In the genomic region with DNA sequence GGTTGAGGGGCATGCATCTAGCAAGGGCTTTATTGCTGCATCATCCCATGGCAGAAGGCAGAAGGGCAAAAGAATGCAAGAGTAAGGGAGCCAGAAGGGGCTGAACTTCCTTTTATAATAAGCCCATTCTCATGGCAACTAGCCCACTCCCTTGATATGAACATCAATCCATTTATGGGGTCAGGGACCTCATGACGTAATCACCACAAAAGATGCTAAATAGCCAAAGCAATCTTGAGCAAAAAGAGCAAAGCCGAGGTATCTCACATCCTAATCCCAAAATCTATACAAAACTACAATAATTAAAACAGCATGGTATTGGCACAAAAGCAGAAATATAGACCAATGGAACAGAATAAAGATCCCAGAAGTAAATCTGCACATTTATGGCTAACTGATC, we compare ENCODE assay signal across 27 cellular contexts.
"Had no signal": no experiment of that assay in that cellular context is flagged by ENCODE, and none has a peak within 500 bp of the region (broad histone marks: within the 10 kb centered on the region; RNA-seq: fewer than 3 reads in every experiment).

No MANE protein-coding gene starts in this region.

- FAIRE-seq: colon, endometrium, endothelial cell of umbilical vein had no signal

- H3K27ac ChIP-seq: colonic mucosa, coronary artery, dorsolateral prefrontal cortex, epithelial cell of prostate, esophagus muscularis mucosa, esophagus squamous epithelium, foreskin keratinocyte, gastrocnemius medialis, gastroesophageal sphincter, heart left ventricle, heart right ventricle had no signal

- ATAC-seq: effector memory CD8-positive, alpha-beta T cell; esophagus mucosa; foreskin keratinocyte; gastrocnemius medialis; gastroesophageal sphincter; heart left ventricle; heart right ventricle had no signal

- H3K9me3 ChIP-seq: colonic mucosa, gastrocnemius medialis had no signal

- H3K4me3 ChIP-seq: colonic mucosa, coronary artery, dorsolateral prefrontal cortex, esophagus muscularis mucosa, esophagus squamous epithelium, gastrocnemius medialis, gastroesophageal sphincter, heart left ventricle, heart right ventricle had no signal

- H3K36me3 ChIP-seq: colonic mucosa, esophagus muscularis mucosa, esophagus squamous epithelium, gastrocnemius medialis, gastroesophageal sphincter, heart left ventricle, heart right ventricle had no signal

- H3K4me1 ChIP-seq: colonic mucosa, esophagus muscularis mucosa, esophagus squamous epithelium, foreskin keratinocyte, gastrocnemius medialis, gastroesophageal sphincter, heart left ventricle, heart right ventricle had no signal

- DNase-seq: colonic mucosa; cortex of kidney; dermis blood vessel endothelial cell; dorsolateral prefrontal cortex; effector CD4-positive, alpha-beta T cell; effector CD8-positive, alpha-beta T cell; effector memory CD4-positive, alpha-beta T cell; effector memory CD8-positive, alpha-beta T cell; endodermal cell; erythroblast; esophagus squamous epithelium; foreskin fibroblast; foreskin keratinocyte; foreskin melanocyte; gastrocnemius medialis; glutamatergic neuron; head of caudate nucleus; heart left ventricle; heart right ventricle had no signal

- H3K27me3 ChIP-seq: colonic mucosa, dorsolateral prefrontal cortex, esophagus muscularis mucosa, esophagus squamous epithelium, foreskin keratinocyte, gastrocnemius medialis, gastroesophageal sphincter, heart left ventricle, heart right ventricle had no signal
